8 cellular contexts compared by ENCODE assay signal in genomic region chr12:66107451-66107915, GRCh38. TPM values are rescaled to one million over a fixed set of nuclear protein-coding genes. Genes with fewer than 3 reads are reported as not detected.
DNase-seq lines count a peak whose midpoint lies in the region; ATAC-seq and TF ChIP-seq lines count a peak whose summit lies in the region.

No MANE protein-coding gene starts in this region.

- peaks cover 0 to 8% (median 0%) of the 10 kb centered on the region in 3 donors for H3K4me1 Mint-ChIP-seq in naive B cell

- peaks cover 15 to 18% (median 17%) of the 10 kb centered on the region in 3 donors for H3K27me3 Mint-ChIP-seq in naive B cell

- H3K27ac Mint-ChIP-seq in naive B cell = peak overlapping the region in 1 of 6 donors; percentile 9

- DNase-seq in Daoy (ENCODE audit: low read depth) (peak; percentile 84), HPDE6-E6E7 (ENCODE audit: extremely low spot score) (peak; percentile 72), NCI-H69 (lab: John Stamatoyannopoulos, UW) (peak; percentile 78), epithelial cell of proximal tubule (ENCODE audit: low read depth) (peak; percentile 80), naive B cell (peak; percentile 63), ureter (ENCODE audit: low spot score) (peak; percentile 75)
- DNase-seq in activated CD4-positive, alpha-beta T cell treated with anti-CD3 and anti-CD28 coated beads, Interleukin-2, amount 50 U/mL, for 1 hour = peak; percentile 6

- ATAC-seq in GM21423 (IDR thresholded peaks at IDR 0.05; ENCODE audit: unreplicated experiment) (peak; percentile 91), naive B cell (ENCODE audit: low read depth in 2 of 2) (peak; percentile 64 to 84)

- TF ChIP-seq CTCF in epithelial cell of proximal tubule (conservative IDR thresholded peaks at IDR 0.05; ENCODE audit: low read depth, low read length) = peak; percentile 79

- no peaks in the 10 kb centered on the region for H3K36me3 Mint-ChIP-seq in naive B cell

- H3K4me3 Mint-ChIP-seq in naive B cell = no peak overlapping the region

- H3K9me3 Mint-ChIP-seq in naive B cell = no peaks in the 10 kb centered on the region

- H3K4me3 ChIP-seq in epithelial cell of proximal tubule (ENCODE audit: low read depth, low read length) = no peak overlapping the region

RNA-seq across cellular contexts. Expression of gene LLPH, which starts 23.1 kb away (rescaled TPM):
- 17.0 and 36.6 TPM in 2 replicates for total RNA-seq in Daoy (2014; rRNA removed; shearing (Covaris generic))
- total RNA-seq in epithelial cell of proximal tubule (12.6 and 15.9 TPM in 2 replicates), ureter (27.6 TPM)
- 10 to 100 TPM; 35.8 to 51.2 (median 40.6) TPM for polyA plus RNA-seq in naive B cell (ENCODE audit: low read depth in 6 of 6)

Comparison
In these comparisons a context has a peak if more than half of its experiments do, and no peak if none do; other contexts are left out.
1. DNase-seq: peak in every context shown above with its lines; median percentile 84 in Daoy; 80 in epithelial cell of proximal tubule; 78 in NCI-H69; 75 in ureter; 72 in HPDE6-E6E7; 63 in naive B cell; 6 in activated CD4-positive, alpha-beta T cell treated with anti-CD3 and anti-CD28 coated beads, Interleukin-2, amount 50 U/mL, for 1 hour.